ENCODE assay signal across 11 cellular contexts in genomic region chr18:45104071-45104440, GRCh38.
DNase-seq lines count a peak whose midpoint lies in the region; ATAC-seq and TF ChIP-seq lines count a peak whose summit lies in the region.
"Had no signal": no experiment of that assay in that cellular context is flagged by ENCODE, and none has a peak within 500 bp of the region (broad histone marks: within the 10 kb centered on the region; RNA-seq: fewer than 3 reads in every experiment).

No MANE protein-coding gene starts in this region.

- H3K27ac ChIP-seq in spleen, result peak overlapping the region in 7 of 8 donors; percentile 30 to 85 (median 66)

- no peak overlapping the region for H3K4me3 ChIP-seq in spleen

- ATAC-seq in GM19328 (IDR thresholded peaks at IDR 0.05; ENCODE audit: unreplicated experiment) (peak; percentile 25), HG02642 (IDR thresholded peaks at IDR 0.05; ENCODE audit: poor library complexity, unreplicated experiment) (peak; percentile 28), HG03460 (IDR thresholded peaks at IDR 0.05; ENCODE audit: unreplicated experiment) (peak; percentile 27), HG03457 (IDR thresholded peaks at IDR 0.05; ENCODE audit: unreplicated experiment) (no peak)

- no peaks in the 10 kb centered on the region for H3K36me3 ChIP-seq in spleen

- intact Hi-C loops in spleen (cut with DNase I; ENCODE audit: low total_unique reads), result no loop called here

- peaks cover 17 to 71% (median 56%) of the 10 kb centered on the region in 6 donors for H3K4me1 ChIP-seq in spleen

- TF ChIP-seq CTCF in spleen (IDR thresholded peaks at IDR 0.05 in 8 of 11, conservative IDR thresholded peaks at IDR 0.05 in 3 of 11), result no peak

- H3K9me3 ChIP-seq in spleen, result no peaks in the 10 kb centered on the region

- no peaks in the 10 kb centered on the region for H3K27me3 ChIP-seq in spleen (replicated peaks in 1 of 7)

- TF ChIP-seq POLR2A in spleen (IDR thresholded peaks at IDR 0.05), result no peak

- WGBS in spleen, 5 donors, result 13 to 43% (median 34%) methylated on average over 1 of the region's 1 CpG

- DNase-seq in spleen (no peak), HuH-7 (ENCODE audit: low spot score) (no peak), NOMO-1 treated with DMSO at 0.1 percent for 48 hours (lab: John Stamatoyannopoulos, UW; ENCODE audit: unreplicated experiment) (no peak), DMS79 (lab: John Stamatoyannopoulos, UW) (no peak)
- DNase-seq: activated naive CD4-positive, alpha-beta T cell; NCI-H2227 treated with DMSO at 0.1 percent for 48 hours; SHP77 treated with DMSO at 0.1 percent for 48 hours had no signal
